ENCODE assay signal across 1 cellular context in genomic region chr12:12671850-12672660, GRCh38.
TF ChIP-seq lines count a peak whose summit lies in the region.

No MANE protein-coding gene starts in this region.

TF ChIP-seq in K562, 482 proteins besides CTCF, POLR2A, EP300 and RAD21 (continued from another document):
- TF ChIP-seq IRF1 (CRISPR knock-in tag; IDR thresholded peaks at IDR 0.05; ENCODE audit: borderline replicate concordance): no peak
- TF ChIP-seq ETV5 (CRISPR knock-in tag; IDR thresholded peaks at IDR 0.05; ENCODE audit: low read depth): no peak
- no peak for TF ChIP-seq CBFA2T3 (IDR thresholded peaks at IDR 0.05)
- TF ChIP-seq POLR2G (IDR thresholded peaks at IDR 0.05; ENCODE audit: low read depth, low read length): no peak
- no peak for TF ChIP-seq ZFP1 (CRISPR knock-in tag; IDR thresholded peaks at IDR 0.05)
- TF ChIP-seq COPS2 (conservative IDR thresholded peaks at IDR 0.05): no peak
- TF ChIP-seq, protein P1, sequence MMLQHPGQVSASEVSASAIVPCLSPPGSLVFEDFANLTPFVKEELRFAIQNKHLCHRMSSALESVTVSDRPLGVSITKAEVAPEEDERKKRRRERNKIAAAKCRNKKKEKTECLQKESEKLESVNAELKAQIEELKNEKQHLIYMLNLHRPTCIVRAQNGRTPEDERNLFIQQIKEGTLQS (IDR thresholded peaks at IDR 0.05): peak; percentile 59
- TF ChIP-seq, protein P1 (CRISPR knock-in tag; conservative IDR thresholded peaks at IDR 0.05): no peak
- no peak for TF ChIP-seq SAFB2 (IDR thresholded peaks at IDR 0.05; ENCODE audit: borderline replicate concordance, low read depth, low read length, severe bottlenecking)
